In genomic region chr9:26321935-26322334, GRCh38 we compare ENCODE assay signal across 22 cellular contexts.
"Had no signal": no experiment of that assay in that cellular context is flagged by ENCODE, and none has a peak within 500 bp of the region (broad histone marks: within the 10 kb centered on the region; RNA-seq: fewer than 3 reads in every experiment).

No MANE protein-coding gene starts in this region.

- DNase-seq: activated CD4-positive, alpha-beta T cell treated with anti-CD3 and anti-CD28 coated beads for 48 hours; activated CD4-positive, alpha-beta T cell treated with anti-CD3 and anti-CD28 coated beads, Interleukin-2, amount 50 U/mL, for 1 hour; activated CD4-positive, alpha-beta T cell treated with anti-CD3 and anti-CD28 coated beads, Interleukin-2, amount 50 U/mL, for 48 hours; activated CD8-positive, alpha-beta memory T cell treated with anti-CD3 and anti-CD28 coated beads for 24 hours; activated CD8-positive, alpha-beta T cell treated with anti-CD3 and anti-CD28 coated beads for 36 hours; activated effector memory CD4-positive, alpha-beta T cell treated with Interleukin-2 at 50 U/mL for 16 hours; activated gamma-delta T cell treated with Interleukin-2 at 50 U/mL for 16 hours; activated naive CD4-positive, alpha-beta T cell treated with anti-CD3 and anti-CD28 coated beads, Interleukin-2, amount 50 U/mL, for 16 hours; activated naive CD4-positive, alpha-beta T cell treated with Interleukin-2 at 50 U/mL for 16 hours; activated T-cell treated with anti-CD3 and anti-CD28 coated beads, Interleukin-2, amount 50 U/mL, for 4 hours; amniotic stem cell; brain microvascular endothelial cell; effector memory CD4-positive, alpha-beta T cell; endodermal cell; foreskin fibroblast; T-helper 2 cell had no signal

- H3K4me3 ChIP-seq: coronary artery, dorsolateral prefrontal cortex had no signal

- ATAC-seq: activated CD8-positive, alpha-beta T cell treated with anti-CD3 and anti-CD28 coated beads for 36 hours; activated T-cell treated with anti-CD3 and anti-CD28 coated beads, Interleukin-2, amount 50 U/mL, for 4 hours; activated T-helper 17 cell treated with anti-CD3 and anti-CD28 coated beads, Interleukin-2, amount 50 U/mL, for 72 hours; esophagus mucosa; WTC11 had no signal

- H3K36me3 ChIP-seq: brain microvascular endothelial cell had no signal

- H3K27me3 ChIP-seq: brain microvascular endothelial cell, dorsolateral prefrontal cortex had no signal

- H3K27ac ChIP-seq: brain microvascular endothelial cell, coronary artery, dorsolateral prefrontal cortex, VCaP had no signal
